ENCODE assay signal across 11 cellular contexts in genomic region chr15:77527164-77527778, GRCh38.
DNase-seq lines count a peak whose midpoint lies in the region; ATAC-seq and TF ChIP-seq lines count a peak whose summit lies in the region.
"Had no signal": no experiment of that assay in that cellular context is flagged by ENCODE, and none has a peak within 500 bp of the region (broad histone marks: within the 10 kb centered on the region; RNA-seq: fewer than 3 reads in every experiment).

No MANE protein-coding gene starts in this region.

- H3K36me3 ChIP-seq in SJSA1 (no peaks in the 10 kb centered on the region), testis (ENCODE audit: low read depth, missing control alignments) (no peaks in the 10 kb centered on the region)

- no peak overlapping the region for H3K27ac ChIP-seq in SJSA1
- peak overlapping the region; percentile 13 to 20 for H3K27ac ChIP-seq in testis
- H3K27ac ChIP-seq: A549 had no signal

- 45 to 57% methylated on average over 2 to 15 of the region's 15 CpGs for WGBS in testis, 2 donors

- no peak for TF ChIP-seq CTCF in testis (IDR thresholded peaks at IDR 0.05)

- peaks cover 13% of the 10 kb centered on the region for H3K4me1 ChIP-seq in SJSA1 (replicated peaks)
- H3K4me1 ChIP-seq in testis = peaks cover 25% of the 10 kb centered on the region
- H3K4me1 ChIP-seq: A549 had no signal

- H3K9me3 ChIP-seq in SJSA1 (replicated peaks) (no peaks in the 10 kb centered on the region), testis (no peaks in the 10 kb centered on the region)
- H3K9me3 ChIP-seq: A549 had no signal

- DNase-seq in NCI-H1417 (lab: John Stamatoyannopoulos, UW) (peak in 2 of 3 experiments; percentile 73 to 81), NCI-H1417 treated with DMSO at 0.1 percent for 48 hours (lab: John Stamatoyannopoulos, UW) (no peak), SJSA1 (ENCODE audit: low read depth in 1 of 2, low spot score in 2 of 2) (peak; percentile 63 to 69), left ventricle myocardium superior (peak; percentile 51), testis (no peak), SHP77 treated with DMSO at 0.1 percent for 48 hours (lab: John Stamatoyannopoulos, UW) (no peak)
- DNase-seq: activated naive CD4-positive, alpha-beta T cell treated with Interleukin-2 at 50 U/mL for 16 hours; SHP77 had no signal

- intact Hi-C loops in left ventricle myocardium superior (cut with micrococcal nuclease) (no loop called here), testis (cut with DNase I; ENCODE audit: low total_unique reads) (no loop called here)

- H3K27me3 ChIP-seq in SJSA1 (replicated peaks) = no peaks in the 10 kb centered on the region
- H3K27me3 ChIP-seq in testis = no peaks in the 10 kb centered on the region

- no peak overlapping the region for H3K4me3 ChIP-seq in SJSA1
- H3K4me3 ChIP-seq in testis = no peak overlapping the region
- H3K4me3 ChIP-seq: A549 had no signal

- ATAC-seq in left ventricle myocardium superior (peak; percentile 64), GM19328 (IDR thresholded peaks at IDR 0.05; ENCODE audit: unreplicated experiment) (no peak), HG02642 (IDR thresholded peaks at IDR 0.05; ENCODE audit: poor library complexity, unreplicated experiment) (no peak)

- TF ChIP-seq POLR2A in testis (IDR thresholded peaks at IDR 0.05) = no peak

Comparison
In these comparisons a context has a peak if more than half of its experiments do, and no peak if none do; other contexts are left out.
1. DNase-seq: peak in NCI-H1417 (2 of 3), SJSA1 (2 of 2) and left ventricle myocardium superior (single experiment); none in NCI-H1417 treated with DMSO at 0.1 percent for 48 hours (single experiment), testis (single experiment) and SHP77 treated with DMSO at 0.1 percent for 48 hours (single experiment).